In genomic region chr16:11020792-11021440, GRCh38 we compare ENCODE assay signal across 1 cellular context.
TF ChIP-seq lines count a peak whose summit lies in the region.

No MANE protein-coding gene starts in this region.

TF ChIP-seq in SK-N-SH treated with all-trans-retinoic acid at 6 μM for 48 hours, 23 proteins besides CTCF, POLR2A, EP300 and RAD21 (continued from another document):
- TF ChIP-seq, protein P1, sequence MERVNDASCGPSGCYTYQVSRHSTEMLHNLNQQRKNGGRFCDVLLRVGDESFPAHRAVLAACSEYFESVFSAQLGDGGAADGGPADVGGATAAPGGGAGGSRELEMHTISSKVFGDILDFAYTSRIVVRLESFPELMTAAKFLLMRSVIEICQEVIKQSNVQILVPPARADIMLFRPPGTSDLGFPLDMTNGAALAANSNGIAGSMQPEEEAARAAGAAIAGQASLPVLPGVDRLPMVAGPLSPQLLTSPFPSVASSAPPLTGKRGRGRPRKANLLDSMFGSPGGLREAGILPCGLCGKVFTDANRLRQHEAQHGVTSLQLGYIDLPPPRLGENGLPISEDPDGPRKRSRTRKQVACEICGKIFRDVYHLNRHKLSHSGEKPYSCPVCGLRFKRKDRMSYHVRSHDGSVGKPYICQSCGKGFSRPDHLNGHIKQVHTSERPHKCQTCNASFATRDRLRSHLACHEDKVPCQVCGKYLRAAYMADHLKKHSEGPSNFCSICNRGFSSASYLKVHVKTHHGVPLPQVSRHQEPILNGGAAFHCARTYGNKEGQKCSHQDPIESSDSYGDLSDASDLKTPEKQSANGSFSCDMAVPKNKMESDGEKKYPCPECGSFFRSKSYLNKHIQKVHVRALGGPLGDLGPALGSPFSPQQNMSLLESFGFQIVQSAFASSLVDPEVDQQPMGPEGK (CRISPR knock-in tag; IDR thresholded peaks at IDR 0.05; ENCODE audit: borderline replicate concordance): no peak
- no peak for TF ChIP-seq ARNTL (CRISPR knock-in tag; IDR thresholded peaks at IDR 0.05; ENCODE audit: borderline replicate concordance, low read depth)
- no peak for TF ChIP-seq CSDC2 (CRISPR knock-in tag; IDR thresholded peaks at IDR 0.05)
- no peak for TF ChIP-seq CREB5 (CRISPR knock-in tag; IDR thresholded peaks at IDR 0.05; ENCODE audit: low read depth)
- TF ChIP-seq ZNF565 (CRISPR knock-in tag; conservative IDR thresholded peaks at IDR 0.05; ENCODE audit: low read depth): no peak
- TF ChIP-seq ZC3H10 (CRISPR knock-in tag; IDR thresholded peaks at IDR 0.05): no peak
- no peak for TF ChIP-seq ZFP30 (CRISPR knock-in tag; IDR thresholded peaks at IDR 0.05)
- TF ChIP-seq PPARA (CRISPR knock-in tag; IDR thresholded peaks at IDR 0.05; ENCODE audit: borderline replicate concordance): no peak
- no peak for TF ChIP-seq ZNF8 (CRISPR knock-in tag; IDR thresholded peaks at IDR 0.05)
- no peak for TF ChIP-seq ESRRG (CRISPR knock-in tag; IDR thresholded peaks at IDR 0.05)
- no peak for TF ChIP-seq OSR1 (CRISPR knock-in tag; IDR thresholded peaks at IDR 0.05)
- TF ChIP-seq, protein P2, sequence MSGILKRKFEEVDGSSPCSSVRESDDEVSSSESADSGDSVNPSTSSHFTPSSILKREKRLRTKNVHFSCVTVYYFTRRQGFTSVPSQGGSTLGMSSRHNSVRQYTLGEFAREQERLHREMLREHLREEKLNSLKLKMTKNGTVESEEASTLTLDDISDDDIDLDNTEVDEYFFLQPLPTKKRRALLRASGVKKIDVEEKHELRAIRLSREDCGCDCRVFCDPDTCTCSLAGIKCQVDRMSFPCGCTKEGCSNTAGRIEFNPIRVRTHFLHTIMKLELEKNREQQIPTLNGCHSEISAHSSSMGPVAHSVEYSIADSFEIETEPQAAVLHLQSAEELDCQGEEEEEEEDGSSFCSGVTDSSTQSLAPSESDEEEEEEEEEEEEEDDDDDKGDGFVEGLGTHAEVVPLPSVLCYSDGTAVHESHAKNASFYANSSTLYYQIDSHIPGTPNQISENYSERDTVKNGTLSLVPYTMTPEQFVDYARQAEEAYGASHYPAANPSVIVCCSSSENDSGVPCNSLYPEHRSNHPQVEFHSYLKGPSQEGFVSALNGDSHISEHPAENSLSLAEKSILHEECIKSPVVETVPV (CRISPR knock-in tag; IDR thresholded peaks at IDR 0.05): no peak
- TF ChIP-seq TCF4 (CRISPR knock-in tag; IDR thresholded peaks at IDR 0.05; ENCODE audit: borderline replicate concordance): no peak
- TF ChIP-seq TSHZ2 (CRISPR knock-in tag; IDR thresholded peaks at IDR 0.05): no peak
- TF ChIP-seq GLIS3 (CRISPR knock-in tag; IDR thresholded peaks at IDR 0.05): no peak
- TF ChIP-seq ZNF70 (CRISPR knock-in tag; IDR thresholded peaks at IDR 0.05): no peak
- TF ChIP-seq TOX (CRISPR knock-in tag; IDR thresholded peaks at IDR 0.05; ENCODE audit: borderline replicate concordance): no peak
TF ChIP-seq in SK-N-SH treated with all-trans-retinoic acid at 6 μM for 48 hours: peak in this region for 0.
